12 cellular contexts compared by ENCODE assay signal in genomic region chr22:19761022-19761499, GRCh38. TPM values are rescaled to one million over a fixed set of nuclear protein-coding genes. Genes with fewer than 3 reads are reported as not detected.
DNase-seq lines count a peak whose midpoint lies in the region; ATAC-seq and TF ChIP-seq lines count a peak whose summit lies in the region.
"Had no signal": no experiment of that assay in that cellular context is flagged by ENCODE, and none has a peak within 500 bp of the region (broad histone marks: within the 10 kb centered on the region; RNA-seq: fewer than 3 reads in every experiment).

No MANE protein-coding gene starts in this region.

- no peak for DNase-seq in AG04449 (ENCODE audit: low read depth, low spot score)
- peak; percentile 89 for DNase-seq in H7
- DNase-seq in brain microvascular endothelial cell, result no peak
- DNase-seq in neuronal stem cell (ENCODE audit: low spot score), result no peak
- DNase-seq in activated gamma-delta T cell (lab: John Stamatoyannopoulos, UW), result no peak
- DNase-seq in T-helper 9 cell, result no peak
- DNase-seq in SIG-M5 treated with dmso at 0.1 percent for 504 hours (lab: John Stamatoyannopoulos, UW; ENCODE audit: unreplicated experiment), result no peak
- DNase-seq: activated CD4-positive, alpha-beta T cell treated with anti-CD3 and anti-CD28 coated beads, Interleukin-2, amount 10 ng/mL, durations not matched to agents 24 days and 14 days; central memory CD4-positive, alpha-beta T cell; occipital lobe had no signal

- H2BK120ac ChIP-seq in neuronal stem cell (ENCODE audit: low read depth, low read length), result no peak overlapping the region

- ATAC-seq in GM21825 (IDR thresholded peaks at IDR 0.05; ENCODE audit: unreplicated experiment), result no peak

- no peak for TF ChIP-seq CTCF in AG04449 (IDR thresholded peaks at IDR 0.05; ENCODE audit: insufficient read depth, low read length, missing control alignments)
- TF ChIP-seq CTCF in brain microvascular endothelial cell (IDR thresholded peaks at IDR 0.05; ENCODE audit: low read depth, low read length, missing control alignments), result no peak

- peaks cover 95% of the 10 kb centered on the region for H3K27me3 ChIP-seq in H7 (ENCODE audit: control insufficient read depth, insufficient read depth, low read length)
- H3K27me3 ChIP-seq in brain microvascular endothelial cell (replicated peaks), result peaks cover 83% of the 10 kb centered on the region
- H3K27me3 ChIP-seq in neuronal stem cell (ENCODE audit: control insufficient read depth in 3 of 3, insufficient read depth in 3 of 3, low read depth in 1 of 3, low read length in 3 of 3), result peaks cover 83 to 96% (median 93%) of the 10 kb centered on the region in 3 experiments

- H3K36me3 ChIP-seq in H7 (replicated peaks; ENCODE audit: control insufficient read depth, insufficient read depth, low read length) (no peaks in the 10 kb centered on the region), brain microvascular endothelial cell (replicated peaks) (no peaks in the 10 kb centered on the region), neuronal stem cell (replicated peaks in 1 of 2; ENCODE audit: control insufficient read depth in 2 of 2, insufficient read depth in 2 of 2, low read length in 2 of 2) (no peaks in the 10 kb centered on the region)

- peak overlapping the region; percentile 85 for H3K18ac ChIP-seq in neuronal stem cell (ENCODE audit: low read length)

- H2BK15ac ChIP-seq in neuronal stem cell (ENCODE audit: low read length), result no peak overlapping the region

- H3K27ac ChIP-seq in brain microvascular endothelial cell (no peak overlapping the region), neuronal stem cell (replicated peaks; ENCODE audit: low read length) (no peak overlapping the region)

- H2AFZ ChIP-seq in neuronal stem cell (ENCODE audit: low read length), result peak overlapping the region; percentile 81

- H4K8ac ChIP-seq in neuronal stem cell (ENCODE audit: low read depth, low read length), result no peak overlapping the region

- peaks cover 6 to 11% of the 10 kb centered on the region in 2 donors for H3K4me1 ChIP-seq in neuronal stem cell (ENCODE audit: control insufficient read depth in 2 of 2, insufficient read depth in 1 of 2, low read depth in 1 of 2, low read length in 2 of 2)

- H2BK12ac ChIP-seq in neuronal stem cell (ENCODE audit: low read length), result peak overlapping the region; percentile 58

- H2BK5ac ChIP-seq in neuronal stem cell (ENCODE audit: low read length), result no peak overlapping the region

- H3K79me1 ChIP-seq in neuronal stem cell (ENCODE audit: low read depth, low read length), result no peaks in the 10 kb centered on the region

- H3K23ac ChIP-seq in neuronal stem cell (ENCODE audit: low read depth, low read length, poor library complexity), result peak overlapping the region; percentile 94

- peaks cover 6 to 14% of the 10 kb centered on the region in 2 donors for H3K9me3 ChIP-seq in neuronal stem cell (replicated peaks in 1 of 2; ENCODE audit: control insufficient read depth in 2 of 2, insufficient read depth in 1 of 2, low read depth in 1 of 2, low read length in 2 of 2)

- POLR2A ChIA-PET in AG04449 (lab: Yijun Ruan, JAX), result no interaction called here

- peak overlapping the region; percentile 44 for H3K9ac ChIP-seq in neuronal stem cell (ENCODE audit: low read depth, low read length, poor library complexity)

- H3K14ac ChIP-seq in neuronal stem cell (ENCODE audit: low read length), result peak overlapping the region; percentile 71

- peak overlapping the region; percentile 69 for H3K4me2 ChIP-seq in neuronal stem cell (ENCODE audit: insufficient read depth, low read length, poor library complexity, severe bottlenecking)

- no peak overlapping the region for H3K4ac ChIP-seq in neuronal stem cell (ENCODE audit: low read length)

- no CpG with 5 or more reads among the region's 70 CpGs for WGBS in neuronal stem cell (ENCODE audit: extremely low coverage in 2 of 2, insufficient read length in 2 of 2, insufficient replicate concordance in 1 of 2), 2 donors

- H4K91ac ChIP-seq in neuronal stem cell (ENCODE audit: low read depth, low read length, poor library complexity), result no peak overlapping the region

- CTCF ChIA-PET in AG04449 (lab: Yijun Ruan, JAX), result no interaction called here

- H3K4me3 ChIP-seq in AG04449 (ENCODE audit: low read depth, low read length) (peak overlapping the region; percentile 47), H7 (ENCODE audit: insufficient read depth, low read depth, low read length) (peak overlapping the region; percentile 42), brain microvascular endothelial cell (ENCODE audit: low read depth, low read length) (peak overlapping the region; percentile 17), neuronal stem cell (ENCODE audit: low read length in 2 of 2) (peak overlapping the region; percentile 17 to 61)

- in situ Hi-C loops in brain microvascular endothelial cell (cut with HindIII; ENCODE audit: low pct_ligation_motif_present, low sequenced_read_pairs), result no loop called here

- H2AK5ac ChIP-seq in neuronal stem cell (ENCODE audit: low read depth, low read length), result no peak overlapping the region

RNA-seq across cellular contexts. Expression of gene TBX1, which starts 0.5 kb away (rescaled TPM):
- total RNA-seq in H7 (2014; rRNA removed; shearing (Covaris generic)), result 6.2 and 6.7 TPM in 2 replicates
- 0.31 TPM for polyA plus RNA-seq in neuronal stem cell (2013, experiment 1 of 2)
- polyA plus RNA-seq in neuronal stem cell (2013, experiment 2 of 2), result 0.26 TPM
- total RNA-seq: activated CD4-positive, alpha-beta T cell treated with anti-CD3 and anti-CD28 coated beads, Interleukin-2, amount 10 ng/mL, durations not matched to agents 24 days and 14 days; temporal lobe had no signal

RNA-seq across cellular contexts. Expression of gene GP1BB, which starts 37.7 kb away (rescaled TPM):
- total RNA-seq in H7 (2014; rRNA removed; shearing (Covaris generic)), result 3.7 and 7.3 TPM in 2 replicates
- 2.5 TPM for polyA plus RNA-seq in neuronal stem cell (2013, experiment 1 of 2)
- polyA plus RNA-seq in neuronal stem cell (2013, experiment 2 of 2), result 2.6 TPM
- total RNA-seq: activated CD4-positive, alpha-beta T cell treated with anti-CD3 and anti-CD28 coated beads, Interleukin-2, amount 10 ng/mL, durations not matched to agents 24 days and 14 days had no signal

RNA-seq across cellular contexts. Expression of gene SEPTIN5, which starts 46.8 kb away (rescaled TPM):
- total RNA-seq in H7 (2014; rRNA removed; shearing (Covaris generic)), result 28.4 and 36.0 TPM in 2 replicates
- 23.1 TPM for polyA plus RNA-seq in neuronal stem cell (2013, experiment 1 of 2)
- polyA plus RNA-seq in neuronal stem cell (2013, experiment 2 of 2), result 21.3 TPM
